In genomic region chr11:33801821-33802413, GRCh38 we compare ENCODE assay signal across 2 cellular contexts.
A peak's percentile ranks its signal among the peaks of the same experiment; 100 is the strongest.
TF ChIP-seq lines count a peak whose summit lies in the region.

No MANE protein-coding gene starts in this region.

TF ChIP-seq in K562, 482 proteins besides CTCF, POLR2A, EP300 and RAD21:
- TF ChIP-seq CBX8 (IDR thresholded peaks at IDR 0.05; ENCODE audit: borderline replicate concordance, extremely low read depth, low read depth, low read length, poor library complexity, severe bottlenecking) = peak; percentile 22
- TF ChIP-seq ZFP36 (IDR thresholded peaks at IDR 0.05; ENCODE audit: low read depth, low read length, partially characterized antibody) = peak; percentile 3
- TF ChIP-seq RNF2 (IDR thresholded peaks at IDR 0.05) = peak; percentile 35; the same call in 1 of the 2 replicates
- TF ChIP-seq KLF16 (IDR thresholded peaks at IDR 0.05) = no peak
- TF ChIP-seq CBX2 (IDR thresholded peaks at IDR 0.05; ENCODE audit: insufficient read depth, low read length, poor library complexity, severe bottlenecking) = peak; percentile 98

TF ChIP-seq in HepG2, 621 proteins besides CTCF, POLR2A, EP300 and RAD21:
- TF ChIP-seq AGO2 (optimal IDR thresholded peaks at IDR 0.05; ENCODE audit: low read depth, low read length) (no peak), ZBTB25 (CRISPR knock-in tag; IDR thresholded peaks at IDR 0.05) (no peak), ZBTB40 (IDR thresholded peaks at IDR 0.05) (no peak), ZBTB40 (CRISPR knock-in tag; IDR thresholded peaks at IDR 0.05) (no peak), CBX2 (IDR thresholded peaks at IDR 0.05; ENCODE audit: low read depth, low read length) (0 out of 2 replicates have a peak, but pooled peaks have one; percentile 64), CBX2 (CRISPR knock-in tag; IDR thresholded peaks at IDR 0.05; ENCODE audit: low read depth) (no peak)
